9 cellular contexts compared by ENCODE assay signal in genomic region chr6:43924222-43924702, GRCh38.
DNase-seq lines count a peak whose midpoint lies in the region; ATAC-seq, FAIRE-seq and TF ChIP-seq lines count a peak whose summit lies in the region.
"Had no signal": no experiment of that assay in that cellular context is flagged by ENCODE, and none has a peak within 500 bp of the region (broad histone marks: within the 10 kb centered on the region; RNA-seq: fewer than 3 reads in every experiment).

No MANE protein-coding gene starts in this region.

- TF ChIP-seq CTCF in astrocyte (IDR thresholded peaks at IDR 0.05; ENCODE audit: insufficient read depth, low read depth, low read length) (no peak), spleen (IDR thresholded peaks at IDR 0.05 in 8 of 11, conservative IDR thresholded peaks at IDR 0.05 in 3 of 11) (no peak)

- TF ChIP-seq POLR2A in spleen (IDR thresholded peaks at IDR 0.05): no peak

- H3K27ac ChIP-seq in astrocyte (ENCODE audit: low read depth, low read length) (no peak overlapping the region), spleen (peak overlapping the region in 1 of 8 donors; percentile 11)
- H3K27ac ChIP-seq: upper lobe of left lung had no signal

- no peak overlapping the region for H3K27ac Mint-ChIP-seq in astrocyte (ENCODE audit: unreplicated experiment)

- H2AFZ ChIP-seq in astrocyte (ENCODE audit: low read depth, low read length): no peak overlapping the region

- H3K9me3 ChIP-seq in astrocyte (ENCODE audit: insufficient read depth, low read depth, low read length) (no peaks in the 10 kb centered on the region), spleen (no peaks in the 10 kb centered on the region)
- H3K9me3 ChIP-seq: upper lobe of left lung had no signal

- peaks cover 26% of the 10 kb centered on the region for H3K4me1 ChIP-seq in astrocyte (ENCODE audit: insufficient read depth, low read length)
- peaks cover 0 to 46% (median 27%) of the 10 kb centered on the region in 6 donors for H3K4me1 ChIP-seq in spleen

- no peak for FAIRE-seq in astrocyte (lab: Jason Lieb, UNC)

- H3K27me3 ChIP-seq in astrocyte (ENCODE audit: insufficient read depth, low read length): no peaks in the 10 kb centered on the region
- H3K27me3 ChIP-seq in spleen (replicated peaks in 1 of 7): no peaks in the 10 kb centered on the region
- H3K27me3 ChIP-seq: upper lobe of left lung had no signal

- H3K79me2 ChIP-seq in astrocyte (ENCODE audit: insufficient read depth, low read length): no peaks in the 10 kb centered on the region

- no peaks in the 10 kb centered on the region for H3K9me3 Mint-ChIP-seq in astrocyte (ENCODE audit: unreplicated experiment)

- H3K36me3 ChIP-seq in astrocyte (ENCODE audit: insufficient read depth, low read length): no peaks in the 10 kb centered on the region
- no peaks in the 10 kb centered on the region for H3K36me3 ChIP-seq in spleen
- H3K36me3 ChIP-seq: upper lobe of left lung had no signal

- H3K36me3 Mint-ChIP-seq in astrocyte (ENCODE audit: low read depth, unreplicated experiment): no peaks in the 10 kb centered on the region

- H3K4me3 ChIP-seq in astrocyte (ENCODE audit: insufficient read depth, low read depth, low read length): no peak overlapping the region
- no peak overlapping the region for H3K4me3 ChIP-seq in spleen
- H3K4me3 ChIP-seq: upper lobe of left lung had no signal

- peak overlapping the region; percentile 40 for H3K4me2 ChIP-seq in astrocyte (ENCODE audit: low read length)

- peaks cover 16% of the 10 kb centered on the region for H3K27me3 Mint-ChIP-seq in astrocyte (ENCODE audit: low read depth, unreplicated experiment)

- H3K4me1 Mint-ChIP-seq in astrocyte (ENCODE audit: low read depth, unreplicated experiment): peaks cover 21% of the 10 kb centered on the region

- H4K20me1 ChIP-seq in astrocyte (ENCODE audit: insufficient read depth, low read length): no peaks in the 10 kb centered on the region

- DNase-seq in SW480 (ENCODE audit: low spot score): peak; percentile 74
- DNase-seq in astrocyte (ENCODE audit: low read depth): peak; percentile 26
- peak; percentile 86 for DNase-seq in spleen
- no peak for DNase-seq in NCI-H1436 treated with DMSO at 0.1 percent for 48 hours (lab: John Stamatoyannopoulos, UW)
- no peak for DNase-seq in NCI-H524 (lab: John Stamatoyannopoulos, UW)
- DNase-seq in LoVo (ENCODE audit: low spot score): no peak
- no peak for DNase-seq in NCI-H2227 (lab: John Stamatoyannopoulos, UW; ENCODE audit: unreplicated experiment)

- no peak overlapping the region for H3K4me3 Mint-ChIP-seq in astrocyte (ENCODE audit: unreplicated experiment)

- ATAC-seq in GM18870 (IDR thresholded peaks at IDR 0.05; ENCODE audit: unreplicated experiment): peak; percentile 50

- 11 to 36% (median 27%) methylated on average over 10 to 12 of the region's 12 CpGs for WGBS in spleen, 5 donors

- no peak overlapping the region for H3K9ac ChIP-seq in astrocyte (ENCODE audit: low read length)

- intact Hi-C loops in spleen (cut with DNase I; ENCODE audit: low total_unique reads): no loop called here

Comparison
In these comparisons a context has a peak if more than half of its experiments do, and no peak if none do; other contexts are left out.
1. DNase-seq: peak in SW480 (single experiment), astrocyte (single experiment) and spleen (single experiment); none in NCI-H1436 treated with DMSO at 0.1 percent for 48 hours (single experiment), NCI-H524 (0 of 2), LoVo (single experiment) and NCI-H2227 (single experiment).